Comparison of ENCODE assay signal across 27 cellular contexts in genomic region chr17:17242246-17242645, GRCh38. TPM values are rescaled to one million over a fixed set of nuclear protein-coding genes. Genes with fewer than 3 reads are reported as not detected.
DNase-seq lines count a peak whose midpoint lies in the region; ATAC-seq, FAIRE-seq and TF ChIP-seq lines count a peak whose summit lies in the region.
"Had no signal": no experiment of that assay in that cellular context is flagged by ENCODE, and none has a peak within 500 bp of the region (broad histone marks: within the 10 kb centered on the region; RNA-seq: fewer than 3 reads in every experiment).

No MANE protein-coding gene starts in this region.

- H3K9me3 ChIP-seq in IMR-90 (ENCODE audit: control insufficient read depth, insufficient read depth, low read length): no peaks in the 10 kb centered on the region
- H3K9me3 ChIP-seq in astrocyte (ENCODE audit: insufficient read depth, low read depth, low read length): no peaks in the 10 kb centered on the region
- no peaks in the 10 kb centered on the region for H3K9me3 ChIP-seq in neural progenitor cell (ENCODE audit: low read depth)
- no peaks in the 10 kb centered on the region for H3K9me3 ChIP-seq in trophoblast cell (ENCODE audit: insufficient read depth, low read depth, low read length)
- H3K9me3 ChIP-seq: A549; BE2C; BLaER1 treated with 17β-estradiol and CSF1 and Interleukin-3, amounts not matched to agents 10 nM and 100 nM; HAP-1 had no signal

- ATAC-seq in IMR-90 (ENCODE audit: low read depth) (no peak), GM21390 (IDR thresholded peaks at IDR 0.05; ENCODE audit: unreplicated experiment) (no peak)

- H3K18ac ChIP-seq in IMR-90 (ENCODE audit: low read depth, low read length) (no peak overlapping the region), trophoblast cell (ENCODE audit: low read length) (no peak overlapping the region)

- no peak overlapping the region for H4K5ac ChIP-seq in IMR-90 (ENCODE audit: low read depth, low read length)

- in situ Hi-C loops in IMR-90 (cut with MboI; ENCODE audit: low sequenced_read_pairs): no loop called here

- H3K36me3 ChIP-seq in IMR-90 (ENCODE audit: control insufficient read depth, insufficient read depth, low read length) (peaks cover 9% of the 10 kb centered on the region), astrocyte (ENCODE audit: insufficient read depth, low read length) (peaks cover 16% of the 10 kb centered on the region), neural progenitor cell (peaks cover 5% of the 10 kb centered on the region), trophoblast cell (ENCODE audit: control insufficient read depth in 1 of 2, insufficient read depth in 2 of 2, low read length in 2 of 2) (peaks cover 5 to 9% of the 10 kb centered on the region in 2 experiments)
- H3K36me3 ChIP-seq: BE2C had no signal

- H2BK15ac ChIP-seq in IMR-90 (ENCODE audit: low read depth, low read length): no peak overlapping the region

- H3K27me3 ChIP-seq in IMR-90 (ENCODE audit: control insufficient read depth, insufficient read depth, low read length): no peaks in the 10 kb centered on the region
- H3K27me3 ChIP-seq in astrocyte (ENCODE audit: insufficient read depth, low read length): no peaks in the 10 kb centered on the region
- no peaks in the 10 kb centered on the region for H3K27me3 ChIP-seq in neural progenitor cell
- no peaks in the 10 kb centered on the region for H3K27me3 ChIP-seq in trophoblast cell (ENCODE audit: insufficient read depth, low read length)
- H3K27me3 ChIP-seq: BE2C; BLaER1 treated with 17β-estradiol and CSF1 and Interleukin-3, amounts not matched to agents 10 nM and 100 nM had no signal

- dilution Hi-C loops in IMR-90 (cut with HindIII; ENCODE audit: low sequenced_read_pairs, unreplicated experiment): no loop called here

- peaks cover 0 to 6% of the 10 kb centered on the region in 2 experiments; a peak in 1 of 4 replicates for H3K79me1 ChIP-seq in IMR-90 (ENCODE audit: low read depth in 1 of 2, low read length in 2 of 2)
- peaks cover 2% of the 10 kb centered on the region for H3K79me1 ChIP-seq in trophoblast cell (ENCODE audit: low read length)

- no peak overlapping the region for H4K8ac ChIP-seq in IMR-90 (ENCODE audit: low read depth in 2 of 2, low read length in 2 of 2)
- no peak overlapping the region for H4K8ac ChIP-seq in trophoblast cell (ENCODE audit: low read depth, low read length)

- H4K20me1 ChIP-seq in IMR-90 (ENCODE audit: insufficient read depth, low read length): no peaks in the 10 kb centered on the region; the same call in 1 of the 2 replicates
- H4K20me1 ChIP-seq in astrocyte (ENCODE audit: insufficient read depth, low read length): no peaks in the 10 kb centered on the region
- no peaks in the 10 kb centered on the region for H4K20me1 ChIP-seq in neural progenitor cell (ENCODE audit: low read depth)

- H3K9me3 Mint-ChIP-seq in astrocyte (ENCODE audit: unreplicated experiment): no peaks in the 10 kb centered on the region
- H3K9me3 Mint-ChIP-seq in neural progenitor cell: no peaks in the 10 kb centered on the region
- H3K9me3 Mint-ChIP-seq in endothelial cell (ENCODE audit: unreplicated experiment): no peaks in the 10 kb centered on the region
- H3K9me3 Mint-ChIP-seq: CD14-positive monocyte; CD4-positive, alpha-beta T cell; CD8-positive, alpha-beta memory T cell; HFFc6 had no signal

- H4K91ac ChIP-seq in IMR-90 (ENCODE audit: insufficient read depth, low read depth, low read length): no peak overlapping the region
- H4K91ac ChIP-seq in trophoblast cell (ENCODE audit: low read depth, low read length): no peak overlapping the region

- H3K14ac ChIP-seq in IMR-90 (replicated peaks; ENCODE audit: low read depth, low read length) (no peak overlapping the region), trophoblast cell (ENCODE audit: low read length) (no peak overlapping the region)

- H2AK9ac ChIP-seq in IMR-90 (replicated peaks; ENCODE audit: low read depth, low read length, poor library complexity): no peak overlapping the region

- H3K79me2 ChIP-seq in astrocyte (ENCODE audit: insufficient read depth, low read length) (no peaks in the 10 kb centered on the region), neural progenitor cell (ENCODE audit: low read depth) (peaks cover 9% of the 10 kb centered on the region), trophoblast cell (ENCODE audit: control insufficient read depth, insufficient read depth, low read length, poor library complexity) (peaks cover 2% of the 10 kb centered on the region)

- H3K4me1 Mint-ChIP-seq in astrocyte (ENCODE audit: low read depth, unreplicated experiment) (no peaks in the 10 kb centered on the region), neural progenitor cell (peaks cover 2% of the 10 kb centered on the region), endothelial cell (ENCODE audit: unreplicated experiment) (no peaks in the 10 kb centered on the region)

- H3K4me3 ChIP-seq in IMR-90 (ENCODE audit: insufficient read depth, low read depth, low read length) (no peak overlapping the region), astrocyte (ENCODE audit: insufficient read depth, low read depth, low read length) (no peak overlapping the region), neural progenitor cell (no peak overlapping the region), trophoblast cell (ENCODE audit: low read depth, low read length) (peak overlapping the region; percentile 46)
- H3K4me3 ChIP-seq: A549; BLaER1 treated with 17β-estradiol and CSF1 and Interleukin-3, amounts not matched to agents 10 nM and 100 nM; HAP-1 had no signal

- FAIRE-seq in astrocyte (lab: Jason Lieb, UNC): no peak
- FAIRE-seq: A549, G401.6, GM12892, GM19239, H54 had no signal

- no peak overlapping the region for H2BK5ac ChIP-seq in IMR-90 (ENCODE audit: low read depth, low read length, poor library complexity, severe bottlenecking)
- no peak overlapping the region for H2BK5ac ChIP-seq in trophoblast cell (ENCODE audit: low read depth, low read length, poor library complexity)

- no peaks in the 10 kb centered on the region for H3K27me3 Mint-ChIP-seq in astrocyte (ENCODE audit: low read depth, unreplicated experiment)
- H3K27me3 Mint-ChIP-seq in neural progenitor cell (ENCODE audit: insufficient read depth, low read depth): peaks cover 4% of the 10 kb centered on the region
- H3K27me3 Mint-ChIP-seq in endothelial cell (ENCODE audit: unreplicated experiment): no peaks in the 10 kb centered on the region
- H3K27me3 Mint-ChIP-seq: CD4-positive, alpha-beta T cell had no signal

- H3K4me2 ChIP-seq in IMR-90 (ENCODE audit: low read depth, low read length): no peak overlapping the region
- no peak overlapping the region for H3K4me2 ChIP-seq in astrocyte (ENCODE audit: low read length)
- no peak overlapping the region for H3K4me2 ChIP-seq in neural progenitor cell
- H3K4me2 ChIP-seq in trophoblast cell (ENCODE audit: low read length): no peak overlapping the region
- H3K4me2 ChIP-seq: A549; BLaER1 treated with 17β-estradiol and CSF1 and Interleukin-3, amounts not matched to agents 10 nM and 100 nM had no signal

- DNase-seq in IMR-90 (no peak), astrocyte (ENCODE audit: low read depth) (no peak), neural progenitor cell (ENCODE audit: low spot score) (no peak), trophoblast cell (no peak), nucleus accumbens (lab: John Stamatoyannopoulos, UW) (no peak), GM19240 (ENCODE audit: insufficient read length, low spot score) (no peak), endothelial cell (ENCODE audit: low spot score) (no peak)
- DNase-seq: 8988T; ACHN; AML-193; BE2C; Calu3; CD8-positive, alpha-beta memory T cell; COR-L47; DND-41; GOT3; HFFc6 had no signal

- H2BK120ac ChIP-seq in IMR-90 (ENCODE audit: low read depth, low read length): no peak overlapping the region
- H2BK120ac ChIP-seq in trophoblast cell (ENCODE audit: insufficient read depth, low read length, poor library complexity): no peak overlapping the region

- H3K27ac Mint-ChIP-seq in astrocyte (ENCODE audit: unreplicated experiment): peak overlapping the region; percentile 58
- peak overlapping the region; percentile 53 for H3K27ac Mint-ChIP-seq in neural progenitor cell
- no peak overlapping the region for H3K27ac Mint-ChIP-seq in endothelial cell (ENCODE audit: unreplicated experiment)
- H3K27ac Mint-ChIP-seq: CD14-positive monocyte; CD4-positive, alpha-beta T cell; HFFc6 had no signal

- H2AFZ ChIP-seq in IMR-90 (replicated peaks; ENCODE audit: low read length, poor library complexity) (peak overlapping the region; percentile 10), astrocyte (ENCODE audit: low read depth, low read length) (no peak overlapping the region), neural progenitor cell (replicated peaks) (no peak overlapping the region), trophoblast cell (ENCODE audit: insufficient read depth, low read length, poor library complexity) (no peak overlapping the region)

- H4K12ac ChIP-seq in trophoblast cell (ENCODE audit: low read depth, low read length): no peak overlapping the region

- peaks cover 16% of the 10 kb centered on the region for H3F3A ChIP-seq in neural progenitor cell (ENCODE audit: low read depth)

- H2AK5ac ChIP-seq in IMR-90 (ENCODE audit: low read depth, low read length) (no peak overlapping the region), trophoblast cell (ENCODE audit: low read length) (no peak overlapping the region)

- TF ChIP-seq POLR2A in IMR-90 (IDR thresholded peaks at IDR 0.05; ENCODE audit: low read depth, low read length): no peak

- peaks cover 2% of the 10 kb centered on the region for H3K36me3 Mint-ChIP-seq in astrocyte (ENCODE audit: low read depth, unreplicated experiment)
- peaks cover 4% of the 10 kb centered on the region for H3K36me3 Mint-ChIP-seq in neural progenitor cell
- H3K36me3 Mint-ChIP-seq in endothelial cell (ENCODE audit: low read depth, unreplicated experiment): peaks cover 9% of the 10 kb centered on the region

- H3K56ac ChIP-seq in IMR-90 (ENCODE audit: extremely low read depth, insufficient read depth, low read length): no peak overlapping the region

- TF ChIP-seq CTCF in IMR-90 (conservative IDR thresholded peaks at IDR 0.05; ENCODE audit: low read depth, low read length) (no peak), astrocyte (IDR thresholded peaks at IDR 0.05; ENCODE audit: insufficient read depth, low read depth, low read length) (no peak), neural progenitor cell (IDR thresholded peaks at IDR 0.05) (no peak), endothelial cell (IDR thresholded peaks at IDR 0.05; ENCODE audit: unreplicated experiment) (no peak)

- CTCF ChIA-PET in IMR-90 (lab: Yijun Ruan, JAX): no interaction called here

- 0 out of 2 replicates have a peak, but pooled peaks cover 6% of the 10 kb centered on the region for H3K9me1 ChIP-seq in IMR-90 (ENCODE audit: insufficient read depth, low read length)

- no peak overlapping the region for H2BK20ac ChIP-seq in IMR-90 (ENCODE audit: low read depth, low read length)

- BruUV-seq in IMR-90 (replicated peaks; lab: Mats Ljungman, UMichigan): no TSS peak

- TF ChIP-seq RAD21 in IMR-90 (IDR thresholded peaks at IDR 0.05; ENCODE audit: low read length): no peak

- 80% methylated on average over 2 of the region's 7 CpGs; no CpG with 5 or more reads in 1 of the 2 experiments for WGBS in IMR-90 (ENCODE audit: extremely low coverage in 2 of 2, insufficient read length in 1 of 2), 2 experiments
- WGBS in trophoblast cell (ENCODE audit: extremely low coverage, insufficient coverage, insufficient read length): no CpG with 5 or more reads among the region's 7 CpGs

- H3K4me1 ChIP-seq in IMR-90 (ENCODE audit: control insufficient read depth, insufficient read depth, low read length) (no peaks in the 10 kb centered on the region), astrocyte (ENCODE audit: insufficient read depth, low read length) (peaks cover 5% of the 10 kb centered on the region), neural progenitor cell (no peaks in the 10 kb centered on the region), trophoblast cell (ENCODE audit: control insufficient read depth in 1 of 2, insufficient read depth in 2 of 2, low read length in 2 of 2) (peaks cover 0 to 3% of the 10 kb centered on the region in 2 experiments)
- H3K4me1 ChIP-seq: BE2C had no signal

- no peak overlapping the region for H2BK12ac ChIP-seq in trophoblast cell (ENCODE audit: low read length)

- H3K4ac ChIP-seq in IMR-90 (ENCODE audit: low read depth, low read length) (no peak overlapping the region), trophoblast cell (ENCODE audit: low read depth, low read length) (no peak overlapping the region)

- intact Hi-C loops in IMR-90 (cut with micrococcal nuclease): no loop called here

- POLR2A ChIA-PET in IMR-90 (lab: Charles Lee; ENCODE audit: unreplicated experiment): no interaction called here

- H3K23ac ChIP-seq in IMR-90 (ENCODE audit: low read depth, low read length) (no peak overlapping the region), trophoblast cell (ENCODE audit: low read length) (no peak overlapping the region)

- H3K27ac ChIP-seq in IMR-90 (ENCODE audit: insufficient read depth, low read length) (no peak overlapping the region), astrocyte (ENCODE audit: low read depth, low read length) (no peak overlapping the region), neural progenitor cell (no peak overlapping the region), trophoblast cell (ENCODE audit: low read depth, low read length) (no peak overlapping the region)
- H3K27ac ChIP-seq: A549; BLaER1 treated with 17β-estradiol and CSF1 and Interleukin-3, amounts not matched to agents 10 nM and 100 nM had no signal

- H3K4me3 Mint-ChIP-seq in astrocyte (ENCODE audit: unreplicated experiment): no peak overlapping the region
- H3K4me3 Mint-ChIP-seq in neural progenitor cell: no peak overlapping the region
- no peak overlapping the region for H3K4me3 Mint-ChIP-seq in endothelial cell (ENCODE audit: unreplicated experiment)
- H3K4me3 Mint-ChIP-seq: CD14-positive monocyte; CD4-positive, alpha-beta T cell; HFFc6 had no signal

- H3K9ac ChIP-seq in IMR-90 (ENCODE audit: low read depth, low read length) (no peak overlapping the region), astrocyte (ENCODE audit: low read length) (no peak overlapping the region), neural progenitor cell (no peak overlapping the region), trophoblast cell (ENCODE audit: low read length) (no peak overlapping the region)
- H3K9ac ChIP-seq: BLaER1 treated with 17β-estradiol and CSF1 and Interleukin-3, amounts not matched to agents 10 nM and 100 nM had no signal

RNA-seq across cellular contexts. Expression of gene FLCN, which starts 5.3 kb away (rescaled TPM):
- total RNA-seq in IMR-90 (2012; rRNA removed) (16.8 and 18.3 TPM in 2 replicates), astrocyte (34.2 and 40.0 TPM in 2 replicates), neural progenitor cell (ENCODE audit: low replicate concordance) (16.3 and 30.1 TPM in 2 replicates), endothelial cell (ENCODE audit: unreplicated experiment) (50.4 TPM)
- 19.6 and 24.8 TPM in 2 replicates for polyA plus RNA-seq in IMR-90 (2012; rRNA removed)
- polyA plus RNA-seq in IMR-90 (2012; cell fraction: cytosol; rRNA removed): 8.4 and 11.3 TPM in 2 replicates
- polyA plus RNA-seq in IMR-90 (2012; cell fraction: nucleus; rRNA removed; ENCODE audit: low replicate concordance): 139 and 159 TPM in 2 replicates
- polyA plus RNA-seq in trophoblast cell (2013): 19.4 and 21.6 TPM in 2 replicates

RNA-seq across cellular contexts. Expression of gene PLD6, which starts 36.1 kb away (rescaled TPM):
- total RNA-seq in IMR-90 (2012; rRNA removed) (1.1 TPM in 2 replicates), astrocyte (0.31 and 0.64 TPM in 2 replicates), neural progenitor cell (ENCODE audit: low replicate concordance) (0.22 and 1.2 TPM in 2 replicates), endothelial cell (ENCODE audit: unreplicated experiment) (0.21 TPM)
- polyA plus RNA-seq in IMR-90 (2012; rRNA removed): 0.98 and 1.5 TPM in 2 replicates
- 0.81 and 1.1 TPM in 2 replicates for polyA plus RNA-seq in IMR-90 (2012; cell fraction: cytosol; rRNA removed)
- polyA plus RNA-seq in IMR-90 (2012; cell fraction: nucleus; rRNA removed; ENCODE audit: low replicate concordance): 1.8 and 3.3 TPM in 2 replicates
- 0.10 and 0.11 TPM in 2 replicates for polyA plus RNA-seq in trophoblast cell (2013)

RNA-seq across cellular contexts. Expression of gene COPS3, which starts 38.8 kb away (rescaled TPM):
- total RNA-seq in IMR-90 (2012; rRNA removed) (130 and 144 TPM in 2 replicates), astrocyte (68.3 and 76.8 TPM in 2 replicates), neural progenitor cell (ENCODE audit: low replicate concordance) (99.8 and 113 TPM in 2 replicates), endothelial cell (ENCODE audit: unreplicated experiment) (52.7 TPM)
- 59.8 and 71.4 TPM in 2 replicates for polyA plus RNA-seq in IMR-90 (2012; rRNA removed)
- polyA plus RNA-seq in IMR-90 (2012; cell fraction: cytosol; rRNA removed): 26.7 and 30.2 TPM in 2 replicates
- polyA plus RNA-seq in IMR-90 (2012; cell fraction: nucleus; rRNA removed; ENCODE audit: low replicate concordance): 19.0 and 48.2 TPM in 2 replicates
- 103 and 107 TPM in 2 replicates for polyA plus RNA-seq in trophoblast cell (2013)
